ENCODE assay signal across 22 cellular contexts in the genomic region with DNA sequence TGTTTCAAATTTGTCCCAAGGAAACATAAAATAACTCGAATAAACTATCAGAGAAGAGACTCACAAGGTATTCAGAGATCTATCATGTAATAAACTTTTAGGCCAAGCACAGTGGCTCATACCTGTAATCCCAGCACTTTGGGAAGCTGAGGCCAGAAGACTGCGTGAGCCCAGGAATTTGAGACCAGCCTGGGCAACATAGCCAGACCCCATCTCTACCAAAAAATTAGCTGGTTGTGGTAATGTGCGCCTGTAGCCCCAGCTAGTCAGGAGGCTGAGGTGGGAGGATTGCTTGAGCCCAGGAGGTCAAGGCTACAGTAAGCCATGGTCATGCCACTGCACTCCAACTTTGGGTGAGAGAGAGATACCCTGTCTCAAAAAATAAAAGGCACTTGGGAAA.
DNase-seq lines count a peak whose midpoint lies in the region; ATAC-seq, FAIRE-seq and TF ChIP-seq lines count a peak whose summit lies in the region.
"Had no signal": no experiment of that assay in that cellular context is flagged by ENCODE, and none has a peak within 500 bp of the region (broad histone marks: within the 10 kb centered on the region; RNA-seq: fewer than 3 reads in every experiment).

No MANE protein-coding gene starts in this region.

- no peaks in the 10 kb centered on the region for H4K20me1 ChIP-seq in HepG2 (ENCODE audit: insufficient read depth, low read length)
- H4K20me1 ChIP-seq: BLaER1 had no signal

- peaks cover 3 to 5% of the 10 kb centered on the region in 2 experiments; a peak in 2 of 5 replicates for H3K27me3 ChIP-seq in HepG2 (ENCODE audit: control insufficient read depth in 1 of 2, insufficient read depth in 2 of 2, low read length in 2 of 2)
- H3K27me3 ChIP-seq in right lobe of liver: no peaks in the 10 kb centered on the region
- H3K27me3 ChIP-seq in lower lobe of right lung (ENCODE audit: low read depth): no peaks in the 10 kb centered on the region
- H3K27me3 ChIP-seq: BE2C, BLaER1 had no signal

- CTCF ChIA-PET in HepG2 (lab: Yijun Ruan, JAX; ENCODE audit: low intra/inter-chr PET ratio, low total read pairs): no interaction called here
- CTCF ChIA-PET in WTC11 (lab: Charles Lee): no interaction called here

- H3K79me2 ChIP-seq in HepG2 (ENCODE audit: insufficient read depth, low read length): no peaks in the 10 kb centered on the region

- TF ChIP-seq EP300 in HepG2 (IDR thresholded peaks at IDR 0.05; ENCODE audit: low read depth in 2 of 2, low read length in 2 of 2): no peak
- no peak for TF ChIP-seq EP300 in HepG2 (CRISPR knock-in tag; IDR thresholded peaks at IDR 0.05; ENCODE audit: borderline replicate concordance)

- no peak for FAIRE-seq in HepG2 (lab: Jason Lieb, UNC)
- FAIRE-seq: A549, GM19239 had no signal

- no peak overlapping the region for H3K9ac ChIP-seq in HepG2 (ENCODE audit: insufficient read depth, low read depth, low read length)
- H3K9ac ChIP-seq: BLaER1 had no signal

- 52% methylated on average over 3 of the region's 3 CpGs for WGBS in HepG2 (ENCODE audit: low lambda C conversion rate)
- WGBS in right lobe of liver (ENCODE audit: insufficient coverage, low coverage, low lambda C conversion rate, missing lambda C conversion rate): 100% methylated on average over 3 of the region's 3 CpGs

- H3K36me3 ChIP-seq in HepG2 (replicated peaks in 1 of 2; ENCODE audit: control insufficient read depth in 1 of 2, insufficient read depth in 2 of 2, low read length in 2 of 2): no peaks in the 10 kb centered on the region
- H3K36me3 ChIP-seq in right lobe of liver: no peaks in the 10 kb centered on the region
- H3K36me3 ChIP-seq in lower lobe of right lung: no peaks in the 10 kb centered on the region
- H3K36me3 ChIP-seq: BE2C, BLaER1 had no signal

- H3K4me3 ChIP-seq in HepG2 (replicated peaks in 1 of 3; ENCODE audit: insufficient read depth in 1 of 3, low read depth in 2 of 3, low read length in 3 of 3) (no peak overlapping the region), right lobe of liver (no peak overlapping the region), lower lobe of right lung (no peak overlapping the region)
- H3K4me3 ChIP-seq: A549, BLaER1 had no signal

- H2AFZ ChIP-seq in HepG2 (ENCODE audit: low read length): no peak overlapping the region

- DNase-seq in HepG2 (ENCODE audit: low spot score) (no peak), right lobe of liver (no peak), WTC11 (ENCODE audit: low spot score) (no peak), lower lobe of right lung (no peak), DMS79 treated with DMSO at 0.1 percent for 48 hours (lab: John Stamatoyannopoulos, UW) (no peak)
- DNase-seq: AML-193; BE2C; C1 segment of cervical spinal cord; CD4-positive, alpha-beta memory T cell; CD4-positive, CD25-positive, alpha-beta regulatory T cell; CD8-positive, alpha-beta memory T cell; COR-L47; DMS 273 treated with DMSO at 0.1 percent for 48 hours; DMS153; DMS53; DMS79; GF-D8 had no signal

- H3K4me1 ChIP-seq in HepG2 (ENCODE audit: insufficient read depth, low read length): no peaks in the 10 kb centered on the region
- no peaks in the 10 kb centered on the region for H3K4me1 ChIP-seq in right lobe of liver
- H3K4me1 ChIP-seq in lower lobe of right lung: no peaks in the 10 kb centered on the region
- H3K4me1 ChIP-seq: A549, BE2C, BLaER1 had no signal

- no peaks in the 10 kb centered on the region for H3K27me3 Mint-ChIP-seq in WTC11 (ENCODE audit: low read depth)
- H3K27me3 Mint-ChIP-seq: CD4-positive, alpha-beta memory T cell; CD4-positive, CD25-positive, alpha-beta regulatory T cell; CD8-positive, alpha-beta memory T cell had no signal

- H3K9me3 Mint-ChIP-seq in WTC11: no peaks in the 10 kb centered on the region
- H3K9me3 Mint-ChIP-seq: CD14-positive monocyte; CD4-positive, alpha-beta memory T cell; CD4-positive, CD25-positive, alpha-beta regulatory T cell; CD8-positive, alpha-beta memory T cell had no signal

- no peak for TF ChIP-seq POLR2A in HepG2 (IDR thresholded peaks at IDR 0.05; ENCODE audit: insufficient read depth in 1 of 2, low read depth in 2 of 2, low read length in 2 of 2)
- TF ChIP-seq POLR2A in right lobe of liver (IDR thresholded peaks at IDR 0.05): no peak

- no peaks in the 10 kb centered on the region for H3K36me3 Mint-ChIP-seq in WTC11
- H3K36me3 Mint-ChIP-seq: CD14-positive monocyte; CD4-positive, alpha-beta memory T cell; CD4-positive, CD25-positive, alpha-beta regulatory T cell; CD8-positive, alpha-beta memory T cell had no signal

- H3K9me3 ChIP-seq in HepG2 (ENCODE audit: low read length) (no peaks in the 10 kb centered on the region), right lobe of liver (no peaks in the 10 kb centered on the region), lower lobe of right lung (no peaks in the 10 kb centered on the region)
- H3K9me3 ChIP-seq: A549, BE2C, BLaER1 had no signal

- H3K4me3 Mint-ChIP-seq in WTC11: no peak overlapping the region
- H3K4me3 Mint-ChIP-seq: CD14-positive monocyte; CD4-positive, alpha-beta memory T cell; CD4-positive, CD25-positive, alpha-beta regulatory T cell; CD8-positive, alpha-beta memory T cell had no signal

- intact Hi-C loops in HepG2 (cut with micrococcal nuclease; ENCODE audit: unreplicated experiment): no loop called here
- intact Hi-C loops in right lobe of liver (cut with DNase I): no loop called here
- intact Hi-C loops in lower lobe of right lung (cut with DNase I): no loop called here

- BruUV-seq in HepG2 (replicated peaks; lab: Mats Ljungman, UMichigan): no TSS peak

- no peaks in the 10 kb centered on the region for H3K4me1 Mint-ChIP-seq in WTC11

- no peak for ATAC-seq in HepG2
- ATAC-seq in right lobe of liver: no peak
- ATAC-seq in WTC11: no peak
- ATAC-seq in lower lobe of right lung: no peak
- ATAC-seq: A549 had no signal

- TF ChIP-seq CTCF in HepG2 (CRISPR knock-in tag; IDR thresholded peaks at IDR 0.05): no peak
- no peak for TF ChIP-seq CTCF in right lobe of liver (IDR thresholded peaks at IDR 0.05)
- no peak for TF ChIP-seq CTCF in WTC11 (IDR thresholded peaks at IDR 0.05)
- no peak for TF ChIP-seq CTCF in lower lobe of right lung (IDR thresholded peaks at IDR 0.05)

- in situ Hi-C loops in HepG2 (cut with HindIII; ENCODE audit: extremely low pct_ligation_motif_present, low pct_unique_long_range_greater_than_20kb): no loop called here

- POLR2A ChIA-PET in HepG2 (lab: Yijun Ruan, JAX): no interaction called here
- POLR2A ChIA-PET in WTC11 (lab: Charles Lee): no interaction called here

- H3K27ac Mint-ChIP-seq in WTC11: no peak overlapping the region
- H3K27ac Mint-ChIP-seq: CD14-positive monocyte had no signal

- no peak for TF ChIP-seq RAD21 in HepG2 (CRISPR knock-in tag; IDR thresholded peaks at IDR 0.05)

- H3K4me2 ChIP-seq in HepG2 (ENCODE audit: low read depth, low read length): no peak overlapping the region
- H3K4me2 ChIP-seq: A549, BLaER1 had no signal

- no peak overlapping the region for H3K27ac ChIP-seq in HepG2 (ENCODE audit: extremely low read length, insufficient read depth, low read length)
- no peak overlapping the region for H3K27ac ChIP-seq in right lobe of liver
- H3K27ac ChIP-seq in lower lobe of right lung: no peak overlapping the region
- H3K27ac ChIP-seq: 22Rv1, A549, BLaER1 had no signal

TF ChIP-seq in HepG2, 621 proteins besides CTCF, POLR2A, EP300 and RAD21:
- TF ChIP-seq, protein P1, sequence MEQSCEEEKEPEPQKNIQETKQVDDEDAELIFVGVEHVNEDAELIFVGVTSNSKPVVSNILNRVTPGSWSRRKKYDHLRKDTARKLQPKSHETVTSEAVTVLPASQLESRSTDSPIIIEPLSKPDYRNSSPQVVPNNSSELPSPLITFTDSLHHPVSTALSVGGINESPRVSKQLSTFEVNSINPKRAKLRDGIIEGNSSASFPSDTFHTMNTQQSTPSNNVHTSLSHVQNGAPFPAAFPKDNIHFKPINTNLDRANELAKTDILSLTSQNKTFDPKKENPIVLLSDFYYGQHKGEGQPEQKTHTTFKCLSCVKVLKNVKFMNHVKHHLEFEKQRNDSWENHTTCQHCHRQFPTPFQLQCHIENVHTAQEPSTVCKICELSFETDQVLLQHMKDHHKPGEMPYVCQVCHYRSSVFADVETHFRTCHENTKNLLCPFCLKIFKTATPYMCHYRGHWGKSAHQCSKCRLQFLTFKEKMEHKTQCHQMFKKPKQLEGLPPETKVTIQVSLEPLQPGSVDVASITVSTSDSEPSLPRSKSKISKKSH (CRISPR knock-in tag; IDR thresholded peaks at IDR 0.05; ENCODE audit: borderline replicate concordance): no peak
- TF ChIP-seq ZNF121 (CRISPR knock-in tag; IDR thresholded peaks at IDR 0.05) (peak; percentile 67; the same call in 1 of the 2 replicates), EZH2 (conservative IDR thresholded peaks at IDR 0.05; ENCODE audit: low read depth, low read length) (no peak)

TF ChIP-seq in WTC11, 78 proteins besides CTCF, POLR2A, EP300 and RAD21:
- TF ChIP-seq, protein P2, sequence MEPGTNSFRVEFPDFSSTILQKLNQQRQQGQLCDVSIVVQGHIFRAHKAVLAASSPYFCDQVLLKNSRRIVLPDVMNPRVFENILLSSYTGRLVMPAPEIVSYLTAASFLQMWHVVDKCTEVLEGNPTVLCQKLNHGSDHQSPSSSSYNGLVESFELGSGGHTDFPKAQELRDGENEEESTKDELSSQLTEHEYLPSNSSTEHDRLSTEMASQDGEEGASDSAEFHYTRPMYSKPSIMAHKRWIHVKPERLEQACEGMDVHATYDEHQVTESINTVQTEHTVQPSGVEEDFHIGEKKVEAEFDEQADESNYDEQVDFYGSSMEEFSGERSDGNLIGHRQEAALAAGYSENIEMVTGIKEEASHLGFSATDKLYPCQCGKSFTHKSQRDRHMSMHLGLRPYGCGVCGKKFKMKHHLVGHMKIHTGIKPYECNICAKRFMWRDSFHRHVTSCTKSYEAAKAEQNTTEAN (CRISPR knock-in tag; IDR thresholded peaks at IDR 0.05): no peak
- no peak for TF ChIP-seq RELA (CRISPR knock-in tag; IDR thresholded peaks at IDR 0.05; ENCODE audit: borderline replicate concordance)
- no peak for TF ChIP-seq ATF1 (CRISPR knock-in tag; IDR thresholded peaks at IDR 0.05)
- peak; percentile 81 for TF ChIP-seq ZNF121 (CRISPR knock-in tag; IDR thresholded peaks at IDR 0.05)
